ENCODE assay signal across 1 cellular context in genomic region chr10:110506448-110506847, GRCh38.
TF ChIP-seq lines count a peak whose summit lies in the region.

No MANE protein-coding gene starts in this region.

TF ChIP-seq in HCT116, 20 proteins besides CTCF, POLR2A, EP300 and RAD21 (continued from another document):
- no peak for TF ChIP-seq REST (IDR thresholded peaks at IDR 0.05; ENCODE audit: low read depth)
TF ChIP-seq in HCT116: peak in this region for 2.
